ENCODE assay signal across 8 cellular contexts in genomic region chr3:70982274-70982673, GRCh38.
DNase-seq lines count a peak whose midpoint lies in the region; ATAC-seq, FAIRE-seq and TF ChIP-seq lines count a peak whose summit lies in the region.

No MANE protein-coding gene starts in this region.

- CTCF ChIA-PET in activated B cell treated with CpG ODN at 0.5 μM for 24 hours (lab: Charles Lee), result interaction anchor here (1.0 kb wide), 1 partner anchor 88 kb away, joined by 3 read pairs; no protein-coding TSS in a partner anchor

- no peaks in the 10 kb centered on the region for H3K27me3 Mint-ChIP-seq in activated B cell treated with CpG ODN at 0.5 μM for 24 hours
- H3K27me3 Mint-ChIP-seq in activated T-cell treated with anti-CD3 and anti-CD28 coated beads, Interleukin-2, amount 50 U/mL, for 4 hours (ENCODE audit: low read depth), result no peaks in the 10 kb centered on the region

- ATAC-seq in GM21423 (IDR thresholded peaks at IDR 0.05; ENCODE audit: unreplicated experiment) (peak; percentile 3), activated B cell treated with CpG ODN at 0.5 μM for 24 hours (ENCODE audit: low read depth) (no peak)
- ATAC-seq in activated T-cell treated with anti-CD3 and anti-CD28 coated beads, Interleukin-2, amount 50 U/mL, for 4 hours, result no peak

- H3K9me3 ChIP-seq in sigmoid colon, result no peaks in the 10 kb centered on the region

- intact Hi-C loops in activated B cell treated with CpG ODN at 0.5 μM for 24 hours (cut with micrococcal nuclease) (no loop called here), sigmoid colon (cut with DNase I) (loop anchor here (5.0 to 10.0 kb wide), 3 partner anchors 265 to 603 kb away; partner anchors contain the start of gene FOXP1)

- peaks cover 0 to 80% (median 75%) of the 10 kb centered on the region in 4 donors for H3K4me1 ChIP-seq in sigmoid colon

- 70 to 83% methylated on average over 1 of the region's 1 CpG for WGBS in sigmoid colon, 2 donors

- H3K36me3 Mint-ChIP-seq in activated B cell treated with CpG ODN at 0.5 μM for 24 hours (ENCODE audit: low read depth), result peaks cover 94% of the 10 kb centered on the region
- H3K36me3 Mint-ChIP-seq in activated T-cell treated with anti-CD3 and anti-CD28 coated beads, Interleukin-2, amount 50 U/mL, for 4 hours (ENCODE audit: insufficient read depth), result peaks cover 70% of the 10 kb centered on the region

- H3K9me3 Mint-ChIP-seq in activated B cell treated with CpG ODN at 0.5 μM for 24 hours, result no peaks in the 10 kb centered on the region
- no peaks in the 10 kb centered on the region for H3K9me3 Mint-ChIP-seq in activated T-cell treated with anti-CD3 and anti-CD28 coated beads, Interleukin-2, amount 50 U/mL, for 4 hours

- H3K4me1 Mint-ChIP-seq in activated B cell treated with CpG ODN at 0.5 μM for 24 hours, result peaks cover 21% of the 10 kb centered on the region
- H3K4me1 Mint-ChIP-seq in activated T-cell treated with anti-CD3 and anti-CD28 coated beads, Interleukin-2, amount 50 U/mL, for 4 hours (ENCODE audit: low read depth), result peaks cover 60% of the 10 kb centered on the region

- TF ChIP-seq CTCF in activated B cell treated with CpG ODN at 0.5 μM for 24 hours (IDR thresholded peaks at IDR 0.05) (no peak), fibroblast of the aortic adventitia (IDR thresholded peaks at IDR 0.05; ENCODE audit: insufficient read depth, low read length) (no peak), sigmoid colon (IDR thresholded peaks at IDR 0.05) (no peak)

- H3K27me3 ChIP-seq in sigmoid colon, result no peaks in the 10 kb centered on the region

- no peak for TF ChIP-seq EP300 in sigmoid colon (IDR thresholded peaks at IDR 0.05)

- no peak overlapping the region for H3K4me3 Mint-ChIP-seq in activated B cell treated with CpG ODN at 0.5 μM for 24 hours
- no peak overlapping the region for H3K4me3 Mint-ChIP-seq in activated T-cell treated with anti-CD3 and anti-CD28 coated beads, Interleukin-2, amount 50 U/mL, for 4 hours

- H3K27ac ChIP-seq in sigmoid colon, result peak overlapping the region; percentile 74 to 90 (median 84)

- FAIRE-seq in GM12892 (lab: Jason Lieb, UNC), result no peak

- DNase-seq in activated B cell treated with CpG ODN at 0.5 μM for 24 hours (no peak), fibroblast of the aortic adventitia (ENCODE audit: low read depth) (peak; percentile 80), sigmoid colon (no peak), hypothalamus (lab: John Stamatoyannopoulos, UW) (no peak), GM12892 (ENCODE audit: insufficient read length) (no peak), DMS79 (lab: John Stamatoyannopoulos, UW) (no peak)
- DNase-seq in activated T-cell treated with anti-CD3 and anti-CD28 coated beads, Interleukin-2, amount 50 U/mL, for 4 hours, result no peak

- TF ChIP-seq POLR2A in sigmoid colon (IDR thresholded peaks at IDR 0.05), result no peak
- TF ChIP-seq POLR2A in GM12892 (IDR thresholded peaks at IDR 0.05; ENCODE audit: low read depth, low read length), result no peak

- POLR2A ChIA-PET in activated B cell treated with CpG ODN at 0.5 μM for 24 hours (lab: Charles Lee), result interaction anchor here (0.6 kb wide), 1 partner anchor 504 kb away, joined by 3 read pairs; no protein-coding TSS in a partner anchor

- H3K27ac Mint-ChIP-seq in activated B cell treated with CpG ODN at 0.5 μM for 24 hours, result peak overlapping the region; percentile 41

- H3K4me3 ChIP-seq in fibroblast of the aortic adventitia (ENCODE audit: low read depth, low read length), result no peak overlapping the region
- peak overlapping the region in 1 of 4 donors; percentile 2 for H3K4me3 ChIP-seq in sigmoid colon

- peaks cover 0 to 42% (median 13%) of the 10 kb centered on the region in 4 donors for H3K36me3 ChIP-seq in sigmoid colon
